In genomic region chr1:1268284-1268682, GRCh38 we compare ENCODE assay signal across 16 cellular contexts. TPM values are rescaled to one million over a fixed set of nuclear protein-coding genes. Genes with fewer than 3 reads are reported as not detected.
"Had no signal": no experiment of that assay in that cellular context is flagged by ENCODE, and none has a peak within 500 bp of the region (broad histone marks: within the 10 kb centered on the region; RNA-seq: fewer than 3 reads in every experiment).

No MANE protein-coding gene starts in this region.

- H3K27me3 Mint-ChIP-seq: activated naive CD4-positive, alpha-beta T cell treated with anti-CD3 and anti-CD28 coated beads, Interleukin-2, amount 10 ng/mL, durations not matched to agents 7 days and 5 days; activated T-helper 17 cell treated with anti-CD3 and anti-CD28 coated beads, Interleukin-2, amount 50 U/mL, for 72 hours; memory B cell; naive B cell; stimulated activated naive B cell treated with anti-CD40 and anti-IgM and Interleukin-4, amounts not matched to agents 10 μg/mL and 1 μg/mL and 100 μg/mL, for 72 hours had no signal

- H3K36me3 ChIP-seq: breast epithelium had no signal

- H3K9me3 Mint-ChIP-seq: activated naive CD4-positive, alpha-beta T cell treated with anti-CD3 and anti-CD28 coated beads, Interleukin-2, amount 10 ng/mL, durations not matched to agents 7 days and 5 days; activated T-helper 17 cell treated with anti-CD3 and anti-CD28 coated beads, Interleukin-2, amount 50 U/mL, for 72 hours; immature natural killer cell; memory B cell; naive B cell; stimulated activated naive B cell treated with anti-CD40 and anti-IgM and Interleukin-4, amounts not matched to agents 10 μg/mL and 1 μg/mL and 100 μg/mL, for 72 hours had no signal

- H3K4me3 Mint-ChIP-seq: activated naive CD4-positive, alpha-beta T cell treated with anti-CD3 and anti-CD28 coated beads, Interleukin-2, amount 10 ng/mL, durations not matched to agents 7 days and 5 days; activated T-helper 17 cell treated with anti-CD3 and anti-CD28 coated beads, Interleukin-2, amount 50 U/mL, for 72 hours; immature natural killer cell; memory B cell; stimulated activated naive B cell treated with anti-CD40 and anti-IgM and Interleukin-4, amounts not matched to agents 10 μg/mL and 1 μg/mL and 100 μg/mL, for 72 hours had no signal

- H3K36me3 Mint-ChIP-seq: naive B cell had no signal

- H3K4me3 ChIP-seq: ascending aorta, breast epithelium, esophagus muscularis mucosa, mucosa of descending colon, upper lobe of right lung had no signal

- ATAC-seq: activated T-helper 17 cell treated with anti-CD3 and anti-CD28 coated beads, Interleukin-2, amount 50 U/mL, for 72 hours; mucosa of descending colon; stimulated activated naive B cell treated with anti-CD40 and anti-IgM and Interleukin-4, amounts not matched to agents 10 μg/mL and 1 μg/mL and 100 μg/mL, for 72 hours; upper lobe of right lung had no signal

- H3K27me3 ChIP-seq: ascending aorta, breast epithelium, esophagus muscularis mucosa, neutrophil, upper lobe of right lung had no signal

- H3K9me3 ChIP-seq: ascending aorta, breast epithelium, esophagus muscularis mucosa, mucosa of descending colon, neutrophil, upper lobe of right lung had no signal

- H3K27ac Mint-ChIP-seq: activated naive CD4-positive, alpha-beta T cell treated with anti-CD3 and anti-CD28 coated beads, Interleukin-2, amount 10 ng/mL, durations not matched to agents 7 days and 5 days; activated T-helper 17 cell treated with anti-CD3 and anti-CD28 coated beads, Interleukin-2, amount 50 U/mL, for 72 hours; memory B cell; naive B cell; stimulated activated naive B cell treated with anti-CD40 and anti-IgM and Interleukin-4, amounts not matched to agents 10 μg/mL and 1 μg/mL and 100 μg/mL, for 72 hours had no signal

- DNase-seq: activated CD4-positive, alpha-beta T cell treated with anti-CD3 and anti-CD28 coated beads, Interleukin-2, amount 50 U/mL, for 4 hours; activated naive CD4-positive, alpha-beta T cell treated with anti-CD3 and anti-CD28 coated beads, Interleukin-2, amount 10 ng/mL, durations not matched to agents 7 days and 5 days; activated T-cell treated with anti-CD3 and anti-CD28 coated beads for 4 hours; cortex of kidney; immature natural killer cell; mucosa of descending colon; naive B cell; stimulated activated naive B cell treated with anti-CD40 and anti-IgM and Interleukin-4, amounts not matched to agents 10 μg/mL and 1 μg/mL and 100 μg/mL, for 72 hours; upper lobe of right lung had no signal

- H3K27ac ChIP-seq: ascending aorta, breast epithelium, esophagus muscularis mucosa, neutrophil, upper lobe of right lung had no signal

RNA-seq across cellular contexts. Expression of gene SCNN1D, which starts 12.0 kb away (rescaled TPM):
- polyA plus RNA-seq: immature natural killer cell had no signal

RNA-seq across cellular contexts. Expression of gene C1QTNF12, which starts 21.8 kb away (rescaled TPM):
- total RNA-seq: ascending aorta, liver had no signal
- polyA plus RNA-seq: immature natural killer cell had no signal
